ENCODE assay signal across 1 cellular context in the genomic region with DNA sequence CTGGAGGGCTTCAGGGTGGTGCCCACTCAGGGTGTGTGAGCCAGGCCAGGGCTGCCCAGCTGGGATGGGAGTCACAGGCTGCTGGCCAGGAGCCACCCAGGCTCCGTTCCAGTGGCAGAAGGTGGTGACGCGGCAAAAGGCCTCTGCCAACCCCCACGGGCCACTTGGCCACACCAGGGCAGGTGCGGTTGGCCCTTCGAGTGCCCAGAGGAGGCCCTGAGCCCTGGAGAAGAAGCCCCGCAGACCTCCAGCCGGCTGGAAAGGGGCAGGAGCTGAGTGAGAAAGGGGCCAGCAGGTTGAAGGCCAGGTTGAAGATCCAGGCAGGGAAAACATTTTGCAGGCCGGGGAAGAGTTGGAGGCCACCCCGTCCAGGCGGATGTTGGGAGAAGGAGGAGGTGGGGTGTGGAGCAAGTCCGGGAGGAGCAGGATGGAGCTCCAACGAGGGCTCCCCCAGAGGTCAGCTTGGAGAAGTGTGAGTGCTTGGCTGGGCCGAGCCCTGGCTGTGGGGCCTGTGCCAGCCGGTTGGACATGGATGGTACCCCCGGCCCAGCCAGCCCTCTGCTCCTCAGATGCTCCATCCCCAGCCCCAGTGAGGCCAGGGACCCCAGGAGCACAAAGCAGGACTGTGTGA.
TF ChIP-seq lines count a peak whose summit lies in the region.

No MANE protein-coding gene starts in this region.

TF ChIP-seq in K562, 482 proteins besides CTCF, POLR2A, EP300 and RAD21:
- TF ChIP-seq, protein P1, sequence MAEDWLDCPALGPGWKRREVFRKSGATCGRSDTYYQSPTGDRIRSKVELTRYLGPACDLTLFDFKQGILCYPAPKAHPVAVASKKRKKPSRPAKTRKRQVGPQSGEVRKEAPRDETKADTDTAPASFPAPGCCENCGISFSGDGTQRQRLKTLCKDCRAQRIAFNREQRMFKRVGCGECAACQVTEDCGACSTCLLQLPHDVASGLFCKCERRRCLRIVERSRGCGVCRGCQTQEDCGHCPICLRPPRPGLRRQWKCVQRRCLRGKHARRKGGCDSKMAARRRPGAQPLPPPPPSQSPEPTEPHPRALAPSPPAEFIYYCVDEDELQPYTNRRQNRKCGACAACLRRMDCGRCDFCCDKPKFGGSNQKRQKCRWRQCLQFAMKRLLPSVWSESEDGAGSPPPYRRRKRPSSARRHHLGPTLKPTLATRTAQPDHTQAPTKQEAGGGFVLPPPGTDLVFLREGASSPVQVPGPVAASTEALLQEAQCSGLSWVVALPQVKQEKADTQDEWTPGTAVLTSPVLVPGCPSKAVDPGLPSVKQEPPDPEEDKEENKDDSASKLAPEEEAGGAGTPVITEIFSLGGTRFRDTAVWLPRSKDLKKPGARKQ (CRISPR knock-in tag; IDR thresholded peaks at IDR 0.05) = no peak
- TF ChIP-seq SNRNP70 (optimal IDR thresholded peaks at IDR 0.05; ENCODE audit: low read depth, low read length) (no peak), ZNF583 (CRISPR knock-in tag; IDR thresholded peaks at IDR 0.05) (no peak), ZNF165 (CRISPR knock-in tag; IDR thresholded peaks at IDR 0.05; ENCODE audit: borderline replicate concordance) (no peak), RBBP5 (IDR thresholded peaks at IDR 0.05; ENCODE audit: borderline replicate concordance, insufficient read depth, low read length, poor library complexity, severe bottlenecking) (no peak), MIER1 (IDR thresholded peaks at IDR 0.05; ENCODE audit: low read depth) (no peak), HNRNPLL (IDR thresholded peaks at IDR 0.05; ENCODE audit: low read depth, low read length, poor library complexity, severe bottlenecking) (no peak), PCBP2 (IDR thresholded peaks at IDR 0.05; ENCODE audit: low read depth, low read length, poor library complexity, severe bottlenecking) (no peak), ZFP1 (CRISPR knock-in tag; IDR thresholded peaks at IDR 0.05) (no peak), BDP1 (IDR thresholded peaks at IDR 0.05; ENCODE audit: insufficient read depth, insufficient read length) (no peak), CC2D1A (IDR thresholded peaks at IDR 0.05) (no peak), PTRF (tag; IDR thresholded peaks at IDR 0.05) (no peak)
- TF ChIP-seq, protein P2, sequence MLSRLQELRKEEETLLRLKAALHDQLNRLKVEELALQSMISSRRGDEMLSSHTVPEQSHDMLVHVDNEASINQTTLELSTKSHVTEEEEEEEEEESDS (CRISPR knock-in tag; IDR thresholded peaks at IDR 0.05) = no peak
